Comparison of ENCODE assay signal across 22 cellular contexts in the genomic region with DNA sequence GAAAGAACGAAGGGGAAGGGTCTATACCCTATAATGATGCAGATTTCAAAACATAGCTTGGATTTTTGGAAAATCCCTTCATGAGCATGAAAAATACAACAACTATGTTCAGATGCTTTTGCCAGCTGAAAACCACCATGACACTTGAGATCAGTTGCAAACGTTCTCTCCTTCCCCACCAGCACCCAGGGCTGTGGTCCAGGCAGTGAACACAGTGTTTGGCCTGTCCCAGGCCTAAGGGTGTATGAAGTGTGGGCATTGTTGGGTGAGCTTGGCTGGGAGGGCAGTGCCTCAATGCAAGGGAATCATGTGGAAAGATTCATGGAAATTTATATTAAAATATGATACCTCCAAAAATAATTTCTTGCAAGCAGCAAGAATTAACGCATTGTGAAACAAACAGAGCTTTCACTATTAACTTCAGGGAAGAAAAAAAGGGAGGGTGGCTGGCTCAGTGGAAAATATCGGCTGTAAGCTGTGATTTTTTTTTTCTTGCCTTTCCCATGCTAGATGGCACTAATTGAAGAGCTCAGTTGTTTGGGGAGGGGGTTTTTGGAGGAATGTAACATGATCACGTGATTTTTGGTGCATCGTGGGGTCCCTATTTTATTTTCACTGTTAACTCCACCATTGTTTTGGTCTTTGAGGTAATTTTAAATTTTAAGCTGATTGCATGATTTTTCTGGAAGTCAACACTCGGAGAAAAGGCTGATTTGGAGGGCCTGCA. TPM values are rescaled to one million over a fixed set of nuclear protein-coding genes. Genes with fewer than 3 reads are reported as not detected.
DNase-seq lines count a peak whose midpoint lies in the region; ATAC-seq and TF ChIP-seq lines count a peak whose summit lies in the region.
"Had no signal": no experiment of that assay in that cellular context is flagged by ENCODE, and none has a peak within 500 bp of the region (broad histone marks: within the 10 kb centered on the region; RNA-seq: fewer than 3 reads in every experiment).

No MANE protein-coding gene starts in this region.

- intact Hi-C loops in Right ventricle myocardium superior (cut with DNase I) (no loop called here), sigmoid colon (cut with DNase I) (loop anchor here (10.0 kb wide), 1 partner anchor 95 kb away; no protein-coding TSS in a partner anchor)

- no peak overlapping the region for H2AFZ ChIP-seq in Karpas-422 (ENCODE audit: low read length)

- in situ Hi-C loops in SK-MEL-5 (cut with HindIII; ENCODE audit: low pct_unique_long_range_greater_than_20kb, low sequenced_read_pairs), result no loop called here

- no peak overlapping the region for H3K9ac ChIP-seq in Karpas-422 (ENCODE audit: low read length)
- H3K9ac ChIP-seq: BLaER1 had no signal

- no peak for TF ChIP-seq POLR2A in sigmoid colon (IDR thresholded peaks at IDR 0.05)

- no peak overlapping the region for H3K4me2 ChIP-seq in Karpas-422 (ENCODE audit: low read depth, low read length, poor library complexity, severe bottlenecking)
- H3K4me2 ChIP-seq: BLaER1 had no signal

- H3K27me3 Mint-ChIP-seq in stimulated activated memory B cell treated with anti-CD40 and anti-IgM and Interleukin-4, amounts not matched to agents 10 μg/mL and 1 μg/mL and 100 μg/mL, for 72 hours, result no peaks in the 10 kb centered on the region

- H3K27ac ChIP-seq in right atrium auricular region (no peak overlapping the region), Karpas-422 (ENCODE audit: low read length) (no peak overlapping the region), sigmoid colon (no peak overlapping the region)
- H3K27ac ChIP-seq: BLaER1, pancreas had no signal

- ATAC-seq in Right ventricle myocardium superior (ENCODE audit: poor library complexity), result no peak
- no peak for ATAC-seq in stimulated activated memory B cell treated with anti-CD40 and anti-IgM and Interleukin-4, amounts not matched to agents 10 μg/mL and 1 μg/mL and 100 μg/mL, for 72 hours
- no peak for ATAC-seq in HG03139 (IDR thresholded peaks at IDR 0.05; ENCODE audit: unreplicated experiment)
- ATAC-seq: activated naive CD4-positive, alpha-beta T cell treated with anti-CD3 and anti-CD28 coated beads, Interleukin-2, amount 50 U/mL, for 72 hours; HCT116; pancreas; right cardiac atrium had no signal

- H3K4me3 Mint-ChIP-seq in stimulated activated memory B cell treated with anti-CD40 and anti-IgM and Interleukin-4, amounts not matched to agents 10 μg/mL and 1 μg/mL and 100 μg/mL, for 72 hours, result peak overlapping the region; percentile 32

- H3K4me1 Mint-ChIP-seq in stimulated activated memory B cell treated with anti-CD40 and anti-IgM and Interleukin-4, amounts not matched to agents 10 μg/mL and 1 μg/mL and 100 μg/mL, for 72 hours, result peaks cover 73% of the 10 kb centered on the region

- no peak for TF ChIP-seq EP300 in sigmoid colon (IDR thresholded peaks at IDR 0.05)

- H3K27ac Mint-ChIP-seq in stimulated activated memory B cell treated with anti-CD40 and anti-IgM and Interleukin-4, amounts not matched to agents 10 μg/mL and 1 μg/mL and 100 μg/mL, for 72 hours, result peak overlapping the region; percentile 59

- TF ChIP-seq CTCF in right atrium auricular region (IDR thresholded peaks at IDR 0.05) (no peak), sigmoid colon (IDR thresholded peaks at IDR 0.05) (no peak)

- no peaks in the 10 kb centered on the region for H3K9me3 Mint-ChIP-seq in stimulated activated memory B cell treated with anti-CD40 and anti-IgM and Interleukin-4, amounts not matched to agents 10 μg/mL and 1 μg/mL and 100 μg/mL, for 72 hours

- H3K4me1 ChIP-seq in right atrium auricular region, result peaks cover 0 to 38% of the 10 kb centered on the region in 2 donors
- peaks cover 10% of the 10 kb centered on the region; the same call in 1 of the 2 replicates for H3K4me1 ChIP-seq in Karpas-422 (ENCODE audit: low read length)
- H3K4me1 ChIP-seq in sigmoid colon, result peaks cover 0 to 37% (median 9%) of the 10 kb centered on the region in 4 donors

- peaks cover 5% of the 10 kb centered on the region for H3K36me3 Mint-ChIP-seq in stimulated activated memory B cell treated with anti-CD40 and anti-IgM and Interleukin-4, amounts not matched to agents 10 μg/mL and 1 μg/mL and 100 μg/mL, for 72 hours

- H3K36me3 ChIP-seq in right atrium auricular region (no peaks in the 10 kb centered on the region), Karpas-422 (ENCODE audit: insufficient read depth, low read length) (no peaks in the 10 kb centered on the region), sigmoid colon (no peaks in the 10 kb centered on the region)
- H3K36me3 ChIP-seq: BLaER1, pancreas had no signal

- H3K4me3 ChIP-seq in right atrium auricular region (no peak overlapping the region), Karpas-422 (ENCODE audit: low read length) (no peak overlapping the region), sigmoid colon (no peak overlapping the region)
- H3K4me3 ChIP-seq: BLaER1, lung, pancreas had no signal

- H3K27me3 ChIP-seq in right atrium auricular region (no peaks in the 10 kb centered on the region), Karpas-422 (ENCODE audit: low read length) (no peaks in the 10 kb centered on the region), sigmoid colon (no peaks in the 10 kb centered on the region)
- H3K27me3 ChIP-seq: BLaER1, pancreas had no signal

- WGBS in sigmoid colon, 2 donors, result 89 to 93% methylated on average over 7 of the region's 7 CpGs

- H4K20me1 ChIP-seq in Karpas-422 (ENCODE audit: insufficient read depth, low read depth, low read length), result no peaks in the 10 kb centered on the region
- H4K20me1 ChIP-seq: BLaER1 had no signal

- H3K79me2 ChIP-seq in Karpas-422 (ENCODE audit: low read length), result no peaks in the 10 kb centered on the region

- DNase-seq in Right ventricle myocardium superior (peak; percentile 30), right atrium auricular region (ENCODE audit: low spot score) (no peak), SK-MEL-5 (ENCODE audit: low read depth, low spot score) (peak; percentile 97), foreskin melanocyte (peak; percentile 93), Karpas-422 (no peak), sigmoid colon (no peak)
- DNase-seq: activated CD4-positive, CD25-positive, alpha-beta regulatory T cell; activated CD8-positive, alpha-beta memory T cell treated with anti-CD3 and anti-CD28 coated beads for 24 hours; Calu3; effector CD4-positive, alpha-beta T cell; islet precursor cell; NCI-H187; pancreas; substantia nigra; T1000 had no signal

- no peaks in the 10 kb centered on the region for H3K9me2 ChIP-seq in Karpas-422 (replicated peaks; ENCODE audit: insufficient read depth, low read length)

- H3K9me3 ChIP-seq in right atrium auricular region, result no peaks in the 10 kb centered on the region
- no peaks in the 10 kb centered on the region for H3K9me3 ChIP-seq in Karpas-422 (ENCODE audit: low read length)
- no peaks in the 10 kb centered on the region for H3K9me3 ChIP-seq in sigmoid colon
- H3K9me3 ChIP-seq: BLaER1, pancreas had no signal

RNA-seq across cellular contexts. Expression of gene CDC42EP3, which starts 52.0 kb away (rescaled TPM):
- total RNA-seq in Right ventricle myocardium superior, result 75.3 TPM
- 100 to 1,000 TPM in 1 of 2 donors, 10 to 100 TPM in 1; 38.5 to 105 TPM for total RNA-seq in right atrium auricular region
- total RNA-seq in SK-MEL-5 (2014; rRNA removed; shearing (Covaris generic)), result 69.9 and 78.4 TPM in 2 replicates
- polyA plus RNA-seq in SK-MEL-5 (2015; cell fraction: cytosol; rRNA removed), result 109 and 137 TPM in 2 replicates
- polyA plus RNA-seq in SK-MEL-5 (2015; cell fraction: nucleus; rRNA removed), result 79.2 and 141 TPM in 2 replicates
- 10.7 and 12.5 TPM in 2 replicates for total RNA-seq in Karpas-422 (2014; rRNA removed; shearing (Covaris generic); ENCODE audit: low replicate concordance)
- 10 to 100 TPM; 41.1 to 84.5 (median 44.8) TPM for total RNA-seq in sigmoid colon
- polyA plus RNA-seq in sigmoid colon, result 10 to 100 TPM; 10.9 to 20.4 (median 11.8) TPM

Comparison
In these comparisons a context has a peak if more than half of its experiments do, and no peak if none do; other contexts are left out.
1. DNase-seq: peak in Right ventricle myocardium superior (single experiment), SK-MEL-5 (single experiment) and foreskin melanocyte (single experiment); none in right atrium auricular region (single experiment), Karpas-422 (single experiment) and sigmoid colon (single experiment).